9 cellular contexts compared by ENCODE assay signal in the genomic region with DNA sequence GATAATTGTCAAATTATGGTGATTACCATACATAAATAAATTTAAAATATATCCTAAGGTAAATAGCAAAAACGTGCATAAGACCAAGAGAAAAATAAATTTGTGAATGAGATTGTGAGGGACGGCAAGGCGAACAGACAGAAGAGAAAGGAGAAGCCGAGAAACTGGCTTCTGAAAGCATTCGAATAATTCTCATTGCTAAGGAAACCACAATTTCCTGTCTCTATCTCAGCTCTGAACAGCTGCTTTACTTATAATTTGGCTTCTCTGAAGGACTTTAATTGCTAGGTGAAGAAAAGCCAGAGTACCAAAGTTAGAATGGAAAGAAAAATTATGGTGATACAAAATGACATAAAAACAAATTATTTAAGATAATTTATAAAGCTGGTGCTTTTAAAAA.
A peak's percentile ranks its signal among the peaks of the same experiment; 100 is the strongest.
DNase-seq lines count a peak whose midpoint lies in the region; ATAC-seq and TF ChIP-seq lines count a peak whose summit lies in the region.
"Had no signal": no experiment of that assay in that cellular context is flagged by ENCODE, and none has a peak within 500 bp of the region (broad histone marks: within the 10 kb centered on the region; RNA-seq: fewer than 3 reads in every experiment).

No MANE protein-coding gene starts in this region.

- H3K36me3 ChIP-seq in ascending aorta (no peaks in the 10 kb centered on the region), stomach (no peaks in the 10 kb centered on the region)

- H3K27me3 ChIP-seq in ascending aorta (no peaks in the 10 kb centered on the region), stomach (no peaks in the 10 kb centered on the region)

- no peak for TF ChIP-seq EP300 in stomach (IDR thresholded peaks at IDR 0.05)

- DNase-seq in EL, result peak; percentile 9
- peak; percentile 62 for DNase-seq in astrocyte of the spinal cord (ENCODE audit: low read depth, low spot score)
- DNase-seq in hippocampal formation (lab: John Stamatoyannopoulos, UW), result no peak
- no peak for DNase-seq in ascending aorta (ENCODE audit: low spot score in 2 of 2)
- DNase-seq in kidney glomerular epithelial cell (lab: John Stamatoyannopoulos, UW), result no peak
- DNase-seq in stomach, result no peak
- DNase-seq: NCI-H2171 treated with DMSO at 0.1 percent for 48 hours had no signal

- no peak overlapping the region for H3K27ac ChIP-seq in ascending aorta
- no peak overlapping the region for H3K27ac ChIP-seq in stomach

- H3K4me3 ChIP-seq in astrocyte of the spinal cord (ENCODE audit: low read depth, low read length) (no peak overlapping the region), ascending aorta (no peak overlapping the region), stomach (no peak overlapping the region)

- TF ChIP-seq CTCF in astrocyte of the spinal cord (IDR thresholded peaks at IDR 0.05; ENCODE audit: low read depth, low read length) (no peak), ascending aorta (IDR thresholded peaks at IDR 0.05) (no peak), stomach (IDR thresholded peaks at IDR 0.05) (no peak)

- WGBS in stomach, 5 donors, result 29 to 53% (median 44%) methylated on average over 5 of the region's 5 CpGs

- no peaks in the 10 kb centered on the region for H3K9me3 ChIP-seq in ascending aorta
- H3K9me3 ChIP-seq in stomach, result no peaks in the 10 kb centered on the region

- intact Hi-C loops in ascending aorta (cut with DNase I), result no loop called here
- intact Hi-C loops in stomach (cut with DNase I; ENCODE audit: low total_unique reads), result no loop called here

- no peaks in the 10 kb centered on the region for H3K4me1 ChIP-seq in ascending aorta
- H3K4me1 ChIP-seq in stomach, result no peaks in the 10 kb centered on the region

- ATAC-seq in GM19467 (IDR thresholded peaks at IDR 0.05; ENCODE audit: unreplicated experiment), result peak; percentile 94
- ATAC-seq in HG03175 (IDR thresholded peaks at IDR 0.05; ENCODE audit: unreplicated experiment), result peak; percentile 91

- in situ Hi-C loops in astrocyte of the spinal cord (cut with HindIII; ENCODE audit: low sequenced_read_pairs), result no loop called here

- no peak for TF ChIP-seq POLR2A in stomach (IDR thresholded peaks at IDR 0.05)

Comparison
In these comparisons a context has a peak if more than half of its experiments do, and no peak if none do; other contexts are left out.
1. DNase-seq: peak in EL (single experiment) and astrocyte of the spinal cord (single experiment); none in hippocampal formation (0 of 2), ascending aorta (0 of 2), kidney glomerular epithelial cell (single experiment) and stomach (single experiment).